1 cellular context compared by ENCODE assay signal in the genomic region with DNA sequence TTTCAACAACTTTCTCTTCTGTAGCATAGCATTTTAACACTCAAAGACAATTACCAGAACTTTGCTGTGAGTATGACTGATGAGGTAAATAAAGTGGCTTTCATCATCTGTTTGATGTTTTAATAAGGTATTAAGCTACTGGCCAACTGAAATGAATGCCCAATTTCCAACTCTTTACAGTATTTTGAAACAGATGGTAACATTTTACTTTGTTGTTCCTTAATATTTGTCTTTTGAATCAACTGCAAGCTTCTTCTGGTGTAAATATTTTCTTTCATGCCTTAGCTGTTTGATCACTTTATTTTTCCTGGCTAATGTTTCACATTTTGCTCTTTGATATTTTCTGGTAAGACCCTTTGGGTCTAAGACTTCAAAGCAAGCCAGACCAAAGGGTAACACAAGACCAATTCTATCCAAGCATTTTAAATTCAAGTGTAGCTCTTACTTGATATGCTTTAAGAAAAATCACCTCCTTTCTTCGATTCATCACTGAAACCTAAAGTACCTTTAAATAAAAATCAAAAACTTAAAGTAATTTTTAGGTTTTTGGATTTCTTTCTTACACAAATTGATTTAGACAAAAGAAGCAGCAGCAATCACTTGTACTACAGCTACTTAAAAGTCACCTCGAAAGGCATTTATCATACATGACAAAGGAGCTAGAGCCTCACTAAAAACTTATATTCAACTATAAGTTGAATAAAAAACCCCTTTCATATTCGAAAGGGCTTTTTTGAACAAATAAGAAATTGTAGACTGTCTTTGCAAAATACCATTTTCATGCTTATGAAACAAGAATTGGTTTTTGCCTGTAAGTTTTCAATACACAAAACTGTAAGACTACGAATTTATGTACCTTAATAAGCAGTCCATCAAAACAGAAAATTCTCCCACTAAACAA.
TF ChIP-seq lines count a peak whose summit lies in the region.

No MANE protein-coding gene starts in this region.

TF ChIP-seq in HepG2, 621 proteins besides CTCF, POLR2A, EP300 and RAD21 (continued from another document and continues in another):
- TF ChIP-seq, protein P1, sequence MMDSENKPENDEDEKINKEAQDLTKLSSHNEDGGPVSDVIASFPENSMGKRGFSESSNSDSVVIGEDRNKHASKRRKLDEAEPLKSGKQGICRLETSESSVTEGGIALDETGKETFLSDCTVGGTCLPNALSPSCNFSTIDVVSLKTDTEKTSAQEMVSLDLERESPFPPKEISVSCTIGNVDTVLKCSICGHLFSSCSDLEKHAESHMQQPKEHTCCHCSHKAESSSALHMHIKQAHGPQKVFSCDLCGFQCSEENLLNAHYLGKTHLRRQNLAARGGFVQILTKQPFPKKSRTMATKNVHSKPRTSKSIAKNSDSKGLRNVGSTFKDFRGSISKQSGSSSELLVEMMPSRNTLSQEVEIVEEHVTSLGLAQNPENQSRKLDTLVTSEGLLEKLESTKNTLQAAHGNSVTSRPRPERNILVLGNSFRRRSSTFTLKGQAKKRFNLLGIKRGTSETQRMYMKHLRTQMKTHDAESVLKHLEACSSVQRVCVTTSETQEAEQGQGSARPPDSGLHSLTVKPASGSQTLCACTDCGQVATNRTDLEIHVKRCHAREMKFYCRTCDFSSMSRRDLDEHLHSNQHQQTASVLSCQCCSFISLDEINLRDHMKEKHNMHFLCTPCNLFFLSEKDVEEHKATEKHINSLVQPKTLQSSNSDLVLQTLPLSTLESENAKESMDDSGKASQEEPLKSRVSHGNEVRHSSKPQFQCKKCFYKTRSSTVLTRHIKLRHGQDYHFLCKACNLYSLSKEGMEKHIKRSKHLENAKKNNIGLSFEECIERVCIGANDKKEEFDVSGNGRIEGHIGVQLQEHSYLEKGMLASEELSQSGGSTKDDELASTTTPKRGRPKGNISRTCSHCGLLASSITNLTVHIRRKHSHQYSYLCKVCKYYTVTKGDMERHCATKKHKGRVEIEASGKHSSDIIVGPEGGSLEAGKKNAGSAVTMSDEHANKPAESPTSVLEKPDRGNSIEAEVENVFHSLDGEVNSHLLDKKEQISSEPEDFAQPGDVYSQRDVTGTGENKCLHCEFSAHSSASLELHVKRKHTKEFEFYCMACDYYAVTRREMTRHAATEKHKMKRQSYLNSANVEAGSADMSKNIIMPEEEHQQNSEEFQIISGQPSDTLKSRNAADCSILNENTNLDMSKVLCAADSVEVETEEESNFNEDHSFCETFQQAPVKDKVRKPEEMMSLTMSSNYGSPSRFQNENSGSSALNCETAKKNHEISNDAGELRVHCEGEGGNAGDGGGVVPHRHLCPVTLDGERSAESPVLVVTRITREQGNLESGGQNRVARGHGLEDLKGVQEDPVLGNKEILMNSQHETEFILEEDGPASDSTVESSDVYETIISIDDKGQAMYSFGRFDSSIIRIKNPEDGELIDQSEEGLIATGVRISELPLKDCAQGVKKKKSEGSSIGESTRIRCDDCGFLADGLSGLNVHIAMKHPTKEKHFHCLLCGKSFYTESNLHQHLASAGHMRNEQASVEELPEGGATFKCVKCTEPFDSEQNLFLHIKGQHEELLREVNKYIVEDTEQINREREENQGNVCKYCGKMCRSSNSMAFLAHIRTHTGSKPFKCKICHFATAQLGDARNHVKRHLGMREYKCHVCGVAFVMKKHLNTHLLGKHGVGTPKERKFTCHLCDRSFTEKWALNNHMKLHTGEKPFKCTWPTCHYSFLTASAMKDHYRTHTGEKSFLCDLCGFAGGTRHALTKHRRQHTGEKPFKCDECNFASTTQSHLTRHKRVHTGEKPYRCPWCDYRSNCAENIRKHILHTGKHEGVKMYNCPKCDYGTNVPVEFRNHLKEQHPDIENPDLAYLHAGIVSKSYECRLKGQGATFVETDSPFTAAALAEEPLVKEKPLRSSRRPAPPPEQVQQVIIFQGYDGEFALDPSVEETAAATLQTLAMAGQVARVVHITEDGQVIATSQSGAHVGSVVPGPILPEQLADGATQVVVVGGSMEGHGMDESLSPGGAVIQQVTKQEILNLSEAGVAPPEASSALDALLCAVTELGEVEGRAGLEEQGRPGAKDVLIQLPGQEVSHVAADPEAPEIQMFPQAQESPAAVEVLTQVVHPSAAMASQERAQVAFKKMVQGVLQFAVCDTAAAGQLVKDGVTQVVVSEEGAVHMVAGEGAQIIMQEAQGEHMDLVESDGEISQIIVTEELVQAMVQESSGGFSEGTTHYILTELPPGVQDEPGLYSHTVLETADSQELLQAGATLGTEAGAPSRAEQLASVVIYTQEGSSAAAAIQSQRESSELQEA (CRISPR knock-in tag; IDR thresholded peaks at IDR 0.05; ENCODE audit: not compliant biosample characterization): no peak
- peak; percentile 100 for TF ChIP-seq NFIC (IDR thresholded peaks at IDR 0.05; ENCODE audit: low read length)
- TF ChIP-seq CBX1 (IDR thresholded peaks at IDR 0.05; ENCODE audit: low read depth): no peak
- TF ChIP-seq, protein P2, sequence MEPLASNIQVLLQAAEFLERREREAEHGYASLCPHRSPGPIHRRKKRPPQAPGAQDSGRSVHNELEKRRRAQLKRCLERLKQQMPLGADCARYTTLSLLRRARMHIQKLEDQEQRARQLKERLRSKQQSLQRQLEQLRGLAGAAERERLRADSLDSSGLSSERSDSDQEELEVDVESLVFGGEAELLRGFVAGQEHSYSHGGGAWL (CRISPR knock-in tag; IDR thresholded peaks at IDR 0.05): no peak
- no peak for TF ChIP-seq MAF1 (CRISPR knock-in tag; IDR thresholded peaks at IDR 0.05; ENCODE audit: borderline replicate concordance)
- no peak for TF ChIP-seq ZNF782 (CRISPR knock-in tag; IDR thresholded peaks at IDR 0.05; ENCODE audit: borderline replicate concordance)
- TF ChIP-seq, protein P3, sequence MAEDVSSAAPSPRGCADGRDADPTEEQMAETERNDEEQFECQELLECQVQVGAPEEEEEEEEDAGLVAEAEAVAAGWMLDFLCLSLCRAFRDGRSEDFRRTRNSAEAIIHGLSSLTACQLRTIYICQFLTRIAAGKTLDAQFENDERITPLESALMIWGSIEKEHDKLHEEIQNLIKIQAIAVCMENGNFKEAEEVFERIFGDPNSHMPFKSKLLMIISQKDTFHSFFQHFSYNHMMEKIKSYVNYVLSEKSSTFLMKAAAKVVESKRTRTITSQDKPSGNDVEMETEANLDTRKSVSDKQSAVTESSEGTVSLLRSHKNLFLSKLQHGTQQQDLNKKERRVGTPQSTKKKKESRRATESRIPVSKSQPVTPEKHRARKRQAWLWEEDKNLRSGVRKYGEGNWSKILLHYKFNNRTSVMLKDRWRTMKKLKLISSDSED (CRISPR knock-in tag; IDR thresholded peaks at IDR 0.05): no peak
- TF ChIP-seq, protein P4, sequence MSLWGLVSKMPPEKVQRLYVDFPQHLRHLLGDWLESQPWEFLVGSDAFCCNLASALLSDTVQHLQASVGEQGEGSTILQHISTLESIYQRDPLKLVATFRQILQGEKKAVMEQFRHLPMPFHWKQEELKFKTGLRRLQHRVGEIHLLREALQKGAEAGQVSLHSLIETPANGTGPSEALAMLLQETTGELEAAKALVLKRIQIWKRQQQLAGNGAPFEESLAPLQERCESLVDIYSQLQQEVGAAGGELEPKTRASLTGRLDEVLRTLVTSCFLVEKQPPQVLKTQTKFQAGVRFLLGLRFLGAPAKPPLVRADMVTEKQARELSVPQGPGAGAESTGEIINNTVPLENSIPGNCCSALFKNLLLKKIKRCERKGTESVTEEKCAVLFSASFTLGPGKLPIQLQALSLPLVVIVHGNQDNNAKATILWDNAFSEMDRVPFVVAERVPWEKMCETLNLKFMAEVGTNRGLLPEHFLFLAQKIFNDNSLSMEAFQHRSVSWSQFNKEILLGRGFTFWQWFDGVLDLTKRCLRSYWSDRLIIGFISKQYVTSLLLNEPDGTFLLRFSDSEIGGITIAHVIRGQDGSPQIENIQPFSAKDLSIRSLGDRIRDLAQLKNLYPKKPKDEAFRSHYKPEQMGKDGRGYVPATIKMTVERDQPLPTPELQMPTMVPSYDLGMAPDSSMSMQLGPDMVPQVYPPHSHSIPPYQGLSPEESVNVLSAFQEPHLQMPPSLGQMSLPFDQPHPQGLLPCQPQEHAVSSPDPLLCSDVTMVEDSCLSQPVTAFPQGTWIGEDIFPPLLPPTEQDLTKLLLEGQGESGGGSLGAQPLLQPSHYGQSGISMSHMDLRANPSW (CRISPR knock-in tag; IDR thresholded peaks at IDR 0.05; ENCODE audit: borderline replicate concordance): peak; percentile 51; the same call in 1 of the 2 replicates
- TF ChIP-seq ZNF558 (CRISPR knock-in tag; IDR thresholded peaks at IDR 0.05; ENCODE audit: borderline replicate concordance): no peak
- no peak for TF ChIP-seq MXD4 (CRISPR knock-in tag; IDR thresholded peaks at IDR 0.05)
- TF ChIP-seq ZNF354B (CRISPR knock-in tag; IDR thresholded peaks at IDR 0.05): no peak
- TF ChIP-seq RCOR2 (CRISPR knock-in tag; IDR thresholded peaks at IDR 0.05): peak; percentile 76; the same call in 1 of the 2 replicates
- no peak; the same call in 1 of the 2 replicates for TF ChIP-seq ZNF644 (CRISPR knock-in tag; IDR thresholded peaks at IDR 0.05; ENCODE audit: low read depth)
- no peak for TF ChIP-seq ZZZ3 (CRISPR knock-in tag; IDR thresholded peaks at IDR 0.05; ENCODE audit: borderline replicate concordance)
- no peak for TF ChIP-seq MZF1 (CRISPR knock-in tag; IDR thresholded peaks at IDR 0.05; ENCODE audit: borderline replicate concordance)
- no peak for TF ChIP-seq ZNF501 (CRISPR knock-in tag; IDR thresholded peaks at IDR 0.05)
- no peak for TF ChIP-seq ZNF605 (CRISPR knock-in tag; IDR thresholded peaks at IDR 0.05)
- no peak for TF ChIP-seq HNRNPLL (IDR thresholded peaks at IDR 0.05; ENCODE audit: low read depth, low read length, poor library complexity, severe bottlenecking)
- TF ChIP-seq SIX4 (CRISPR knock-in tag; IDR thresholded peaks at IDR 0.05): peak; percentile 91
- TF ChIP-seq MAZ (IDR thresholded peaks at IDR 0.05; ENCODE audit: borderline replicate concordance, low read depth, low read length): no peak
- no peak for TF ChIP-seq MAZ (CRISPR knock-in tag; IDR thresholded peaks at IDR 0.05; ENCODE audit: low read depth)
- TF ChIP-seq, protein P5, sequence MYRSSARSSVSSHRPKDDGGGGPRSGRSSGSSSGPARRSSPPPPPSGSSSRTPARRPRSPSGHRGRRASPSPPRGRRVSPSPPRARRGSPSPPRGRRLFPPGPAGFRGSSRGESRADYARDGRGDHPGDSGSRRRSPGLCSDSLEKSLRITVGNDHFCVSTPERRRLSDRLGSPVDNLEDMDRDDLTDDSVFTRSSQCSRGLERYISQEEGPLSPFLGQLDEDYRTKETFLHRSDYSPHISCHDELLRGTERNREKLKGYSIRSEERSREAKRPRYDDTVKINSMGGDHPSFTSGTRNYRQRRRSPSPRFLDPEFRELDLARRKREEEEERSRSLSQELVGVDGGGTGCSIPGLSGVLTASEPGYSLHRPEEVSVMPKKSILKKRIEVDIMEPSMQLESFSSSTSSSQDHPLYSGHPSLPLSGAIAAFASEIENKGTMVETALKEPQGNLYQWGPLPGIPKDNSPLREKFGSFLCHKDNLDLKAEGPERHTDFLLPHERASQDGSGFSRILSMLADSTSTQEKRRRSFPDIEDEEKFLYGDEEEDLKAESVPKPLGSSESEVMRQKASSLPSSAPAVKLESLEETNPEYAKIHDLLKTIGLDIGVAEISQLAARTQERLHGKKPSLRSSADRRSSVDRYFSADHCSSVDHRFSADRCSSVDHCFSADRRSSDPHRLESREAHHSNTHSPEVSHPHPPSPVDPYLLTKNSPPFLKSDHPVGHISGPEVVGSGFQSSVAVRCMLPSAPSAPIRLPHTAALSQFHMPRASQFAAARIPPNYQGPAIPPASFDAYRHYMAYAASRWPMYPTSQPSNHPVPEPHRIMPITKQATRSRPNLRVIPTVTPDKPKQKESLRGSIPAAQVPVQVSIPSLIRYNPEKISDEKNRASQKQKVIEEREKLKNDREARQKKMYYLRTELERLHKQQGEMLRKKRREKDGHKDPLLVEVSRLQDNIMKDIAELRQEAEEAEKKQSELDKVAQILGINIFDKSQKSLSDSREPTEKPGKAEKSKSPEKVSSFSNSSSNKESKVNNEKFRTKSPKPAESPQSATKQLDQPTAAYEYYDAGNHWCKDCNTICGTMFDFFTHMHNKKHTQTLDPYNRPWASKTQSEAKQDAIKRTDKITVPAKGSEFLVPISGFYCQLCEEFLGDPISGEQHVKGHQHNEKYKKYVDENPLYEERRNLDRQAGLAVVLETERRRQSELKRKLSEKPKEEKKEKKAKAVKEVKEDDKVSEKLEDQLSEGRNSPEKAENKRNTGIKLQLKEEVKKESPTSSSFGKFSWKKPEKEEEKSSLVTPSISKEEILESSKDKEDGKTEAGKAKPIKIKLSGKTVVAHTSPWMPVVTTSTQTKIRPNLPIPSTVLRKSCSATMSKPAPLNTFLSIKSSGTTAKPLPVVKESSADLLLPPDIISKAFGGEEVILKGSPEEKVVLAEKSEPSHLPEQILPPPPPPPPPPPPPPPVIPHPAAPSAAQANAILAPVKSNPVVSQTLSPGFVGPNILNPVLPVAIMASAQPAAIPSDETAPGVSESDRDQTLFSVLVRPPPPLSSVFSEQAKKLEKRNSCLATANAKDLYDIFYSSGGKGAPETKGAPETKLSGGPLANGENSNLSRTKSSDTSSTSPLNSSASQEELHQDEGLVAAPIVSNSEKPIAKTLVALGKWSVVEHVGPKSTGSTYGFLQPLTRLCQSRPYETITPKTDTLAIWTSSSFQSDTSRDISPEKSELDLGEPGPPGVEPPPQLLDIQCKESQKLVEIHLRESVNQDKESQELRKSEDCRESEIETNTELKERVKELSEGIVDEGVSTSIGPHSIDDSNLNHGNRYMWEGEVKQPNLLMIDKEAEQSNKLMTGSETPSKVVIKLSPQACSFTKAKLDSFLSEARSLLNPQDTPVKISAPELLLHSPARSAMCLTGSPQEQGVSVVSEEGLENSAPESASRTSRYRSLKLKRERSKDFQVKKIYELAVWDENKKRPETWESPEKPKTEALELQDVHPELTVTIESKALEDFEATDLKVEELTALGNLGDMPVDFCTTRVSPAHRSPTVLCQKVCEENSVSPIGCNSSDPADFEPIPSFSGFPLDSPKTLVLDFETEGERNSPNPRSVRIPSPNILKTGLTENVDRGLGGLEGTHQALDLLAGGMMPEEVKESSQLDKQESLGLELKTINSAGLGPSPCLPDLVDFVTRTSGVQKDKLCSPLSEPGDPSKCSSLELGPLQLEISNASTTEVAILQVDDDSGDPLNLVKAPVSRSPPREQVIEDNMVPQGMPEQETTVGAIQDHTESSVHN (CRISPR knock-in tag; IDR thresholded peaks at IDR 0.05): no peak
- TF ChIP-seq MED8 (CRISPR knock-in tag; IDR thresholded peaks at IDR 0.05; ENCODE audit: insufficient replicate concordance): peak; percentile 61
